ENCODE assay signal across 24 cellular contexts in the genomic region with DNA sequence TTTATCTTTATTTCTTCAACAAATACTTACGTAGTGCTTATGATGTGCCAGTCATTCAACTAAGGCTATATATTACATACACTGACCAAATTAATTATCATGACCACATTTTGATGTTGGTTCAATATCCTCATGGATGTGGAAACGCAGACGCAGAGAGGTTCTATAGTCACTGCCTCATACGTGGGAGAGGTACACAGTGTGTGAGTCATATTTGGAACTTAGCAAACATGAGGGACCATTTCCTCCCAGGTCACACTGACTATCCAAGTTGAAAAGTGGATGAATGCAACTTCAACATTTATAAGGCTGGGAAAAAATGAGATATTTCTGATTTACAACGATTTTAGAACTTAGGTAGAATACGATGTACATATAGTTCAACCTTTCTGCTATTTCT.
"Had no signal": no experiment of that assay in that cellular context is flagged by ENCODE, and none has a peak within 500 bp of the region (broad histone marks: within the 10 kb centered on the region; RNA-seq: fewer than 3 reads in every experiment).

No MANE protein-coding gene starts in this region.

- H3K4me1 ChIP-seq: psoas muscle, spleen, tibial nerve, upper lobe of right lung, vagina had no signal

- DNase-seq: dermis blood vessel endothelial cell; erythroblast; foreskin melanocyte; kidney; left cardiac atrium; left ventricle myocardium superior; mesenchymal stem cell; midbrain; naive B cell; psoas muscle; retina; spleen; stimulated activated CD4-positive, alpha-beta T cell treated with anti-CD3 and anti-CD28 coated beads, Interleukin-15, amount 100 ng/mL, for 24 hours; stimulated activated CD4-positive, alpha-beta T cell treated with anti-CD3 and anti-CD28 coated beads, Interleukin-1b, Interleukin-23, amount 100 ng/mL, for 48 hours; stimulated activated CD4-positive, alpha-beta T cell treated with anti-CD3 and anti-CD28 coated beads, Interleukin-4, amount 100 ng/mL, for 24 hours; upper lobe of right lung had no signal

- H2AFZ ChIP-seq: hepatocyte had no signal

- H3K27ac Mint-ChIP-seq: naive B cell; stimulated activated memory B cell treated with anti-CD40 and anti-IgM and Interleukin-4, amounts not matched to agents 10 μg/mL and 1 μg/mL and 100 μg/mL, for 72 hours; stimulated activated naive CD8-positive, alpha-beta T cell treated with anti-CD3 and anti-CD28 coated beads, Interleukin-15, Interleukin-2, amounts not matched to agents 100 ng/mL and 50 ng/mL, for 24 hours had no signal

- H3K4me3 ChIP-seq: hepatocyte, lung, psoas muscle, spleen, tibial nerve, upper lobe of right lung, vagina had no signal

- H3K4me2 ChIP-seq: hepatocyte had no signal

- H3K27ac ChIP-seq: hepatocyte, neutrophil, psoas muscle, spleen, tibial nerve, upper lobe of right lung, vagina had no signal

- ATAC-seq: left cardiac atrium; left ventricle myocardium superior; psoas muscle; sciatic nerve; stimulated activated memory B cell treated with anti-CD40 and anti-IgM and Interleukin-4, amounts not matched to agents 10 μg/mL and 1 μg/mL and 100 μg/mL, for 72 hours; upper lobe of right lung had no signal

- H3K4me1 Mint-ChIP-seq: naive B cell; stimulated activated memory B cell treated with anti-CD40 and anti-IgM and Interleukin-4, amounts not matched to agents 10 μg/mL and 1 μg/mL and 100 μg/mL, for 72 hours had no signal

- H3K4me3 Mint-ChIP-seq: naive B cell; stimulated activated memory B cell treated with anti-CD40 and anti-IgM and Interleukin-4, amounts not matched to agents 10 μg/mL and 1 μg/mL and 100 μg/mL, for 72 hours; stimulated activated naive CD8-positive, alpha-beta T cell treated with anti-CD3 and anti-CD28 coated beads, Interleukin-15, Interleukin-2, amounts not matched to agents 100 ng/mL and 50 ng/mL, for 24 hours had no signal

- H3K9me3 ChIP-seq: neutrophil, psoas muscle, spleen, tibial nerve, upper lobe of right lung, vagina had no signal

- H3K27me3 ChIP-seq: hepatocyte, tibial nerve, upper lobe of right lung, vagina had no signal

- H3K36me3 ChIP-seq: neutrophil, spleen, tibial nerve, upper lobe of right lung, vagina had no signal

- H3K36me3 Mint-ChIP-seq: stimulated activated memory B cell treated with anti-CD40 and anti-IgM and Interleukin-4, amounts not matched to agents 10 μg/mL and 1 μg/mL and 100 μg/mL, for 72 hours had no signal

- FAIRE-seq: kidney had no signal

- H3K79me2 ChIP-seq: hepatocyte had no signal
